11 cellular contexts compared by ENCODE assay signal in the genomic region with DNA sequence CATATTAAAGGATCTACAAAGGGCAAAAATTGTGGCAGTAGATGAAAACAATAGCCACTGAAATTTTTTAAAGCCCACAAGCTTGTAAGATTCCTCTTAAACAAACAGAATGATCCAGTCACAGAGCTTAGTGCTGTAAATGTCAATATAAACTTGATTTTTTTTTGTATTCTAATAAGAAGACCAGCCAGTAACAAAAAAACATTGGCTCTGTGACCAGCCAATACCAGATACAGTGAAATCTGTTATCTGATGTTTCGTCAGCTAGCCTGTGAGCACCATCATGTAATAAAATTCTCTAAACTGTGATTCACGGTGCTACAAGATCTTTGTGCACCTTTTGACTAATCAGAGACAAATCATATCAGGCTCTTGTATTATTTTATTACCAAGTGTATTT.
A peak's percentile ranks its signal among the peaks of the same experiment; 100 is the strongest.
DNase-seq lines count a peak whose midpoint lies in the region; ATAC-seq, FAIRE-seq and TF ChIP-seq lines count a peak whose summit lies in the region.
"Had no signal": no experiment of that assay in that cellular context is flagged by ENCODE, and none has a peak within 500 bp of the region (broad histone marks: within the 10 kb centered on the region; RNA-seq: fewer than 3 reads in every experiment).

No MANE protein-coding gene starts in this region.

- ATAC-seq in GM19455 (IDR thresholded peaks at IDR 0.05; ENCODE audit: unreplicated experiment): no peak

- no peak for TF ChIP-seq CTCF in colonic mucosa (IDR thresholded peaks at IDR 0.05)
- TF ChIP-seq CTCF in mesothelial cell of epicardium (IDR thresholded peaks at IDR 0.05; ENCODE audit: unreplicated experiment): no peak

- DNase-seq in DMS 273 (lab: John Stamatoyannopoulos, UW; ENCODE audit: unreplicated experiment) (peak; percentile 18), DMS 273 treated with DMSO at 0.1 percent for 48 hours (lab: John Stamatoyannopoulos, UW) (no peak), colonic mucosa (no peak), mesothelial cell of epicardium (ENCODE audit: low spot score in 2 of 2, unreplicated experiment in 2 of 2) (no peak), urothelium cell line (ENCODE audit: low spot score) (peak; percentile 46), NCI-H748 treated with DMSO at 0.1 percent for 48 hours (lab: John Stamatoyannopoulos, UW) (no peak), anterior cingulate cortex (lab: John Stamatoyannopoulos, UW) (no peak)
- DNase-seq: activated CD8-positive, alpha-beta memory T cell treated with anti-CD3 and anti-CD28 coated beads, Interleukin-2, amount 50 U/mL, for 4 hours; NK-92 treated with Interleukin-12 subunit alpha and Interleukin-12 subunit beta, amount 100 ng/mL, for 24 hours had no signal

- no peak for FAIRE-seq in urothelium cell line (lab: Jason Lieb, UNC)
- FAIRE-seq: A204.1 had no signal

- no peaks in the 10 kb centered on the region for H3K9me3 ChIP-seq in colonic mucosa

- no peaks in the 10 kb centered on the region for H3K36me3 Mint-ChIP-seq in mesothelial cell of epicardium

- H3K9me3 Mint-ChIP-seq in mesothelial cell of epicardium: no peaks in the 10 kb centered on the region

- H3K27me3 ChIP-seq in colonic mucosa: no peaks in the 10 kb centered on the region

- peaks cover 51% of the 10 kb centered on the region for H3K4me1 Mint-ChIP-seq in mesothelial cell of epicardium

- peak overlapping the region; percentile 74 for H3K27ac ChIP-seq in colonic mucosa

- H3K36me3 ChIP-seq in colonic mucosa: no peaks in the 10 kb centered on the region

- H3K27me3 Mint-ChIP-seq in mesothelial cell of epicardium (ENCODE audit: low read depth): no peaks in the 10 kb centered on the region

- no peak overlapping the region for H3K9ac ChIP-seq in colonic mucosa (ENCODE audit: low read depth in 2 of 2, low read length in 2 of 2)

- intact Hi-C loops in colonic mucosa (cut with DNase I): no loop called here

- peaks cover 8% of the 10 kb centered on the region for H3K4me1 ChIP-seq in colonic mucosa

- H3K27ac Mint-ChIP-seq in mesothelial cell of epicardium: peak overlapping the region; percentile 99

- no peak overlapping the region for H3K4me3 ChIP-seq in colonic mucosa

- no peak overlapping the region for H3K4me3 Mint-ChIP-seq in mesothelial cell of epicardium

Comparison
In these comparisons a context has a peak if more than half of its experiments do, and no peak if none do; other contexts are left out.
1. DNase-seq: peak in DMS 273 (single experiment) and urothelium cell line (single experiment); none in DMS 273 treated with DMSO at 0.1 percent for 48 hours (single experiment), colonic mucosa (single experiment), mesothelial cell of epicardium (0 of 2), NCI-H748 treated with DMSO at 0.1 percent for 48 hours (single experiment) and anterior cingulate cortex (0 of 58).